ENCODE assay signal across 22 cellular contexts in genomic region chr22:28703436-28703835, GRCh38.
"Had no signal": no experiment of that assay in that cellular context is flagged by ENCODE, and none has a peak within 500 bp of the region (broad histone marks: within the 10 kb centered on the region; RNA-seq: fewer than 3 reads in every experiment).

No MANE protein-coding gene starts in this region.

- H3K4me3 Mint-ChIP-seq: activated T-helper 17 cell treated with anti-CD3 and anti-CD28 coated beads, Interleukin-2, amount 50 U/mL, for 72 hours; effector memory CD8-positive, alpha-beta T cell; nephron progenitor cell; stimulated activated naive CD8-positive, alpha-beta T cell treated with anti-CD3 and anti-CD28 coated beads, Interleukin-15, amount 100 ng/mL, for 72 hours had no signal

- H3K9me3 Mint-ChIP-seq: activated naive CD4-positive, alpha-beta T cell treated with anti-CD3 and anti-CD28 coated beads, Interleukin-2, amount 50 U/mL, for 72 hours; activated T-helper 17 cell treated with anti-CD3 and anti-CD28 coated beads, Interleukin-2, amount 50 U/mL, for 72 hours; effector memory CD8-positive, alpha-beta T cell; nephron progenitor cell; stimulated activated naive CD8-positive, alpha-beta T cell treated with anti-CD3 and anti-CD28 coated beads, Interleukin-15, amount 100 ng/mL, for 72 hours had no signal

- H3K9me3 ChIP-seq: adrenal gland, esophagus muscularis mucosa, gastroesophageal sphincter, pancreas, psoas muscle, tibial artery had no signal

- H3K4me1 ChIP-seq: adrenal gland, esophagus muscularis mucosa, gastroesophageal sphincter, pancreas, psoas muscle, tibial artery had no signal

- ATAC-seq: activated naive CD4-positive, alpha-beta T cell treated with anti-CD3 and anti-CD28 coated beads, Interleukin-2, amount 50 U/mL, for 72 hours; activated T-helper 17 cell treated with anti-CD3 and anti-CD28 coated beads, Interleukin-2, amount 50 U/mL, for 72 hours; effector memory CD8-positive, alpha-beta T cell; gastroesophageal sphincter; left cardiac atrium; pancreas; psoas muscle; right cardiac atrium; stimulated activated naive CD8-positive, alpha-beta T cell treated with anti-CD3 and anti-CD28 coated beads, Interleukin-15, amount 100 ng/mL, for 72 hours had no signal

- H3K4me3 ChIP-seq: adrenal gland, dorsolateral prefrontal cortex, esophagus muscularis mucosa, gastroesophageal sphincter, pancreas, psoas muscle, tibial artery had no signal

- H3K27ac Mint-ChIP-seq: activated naive CD4-positive, alpha-beta T cell treated with anti-CD3 and anti-CD28 coated beads, Interleukin-2, amount 50 U/mL, for 72 hours; activated T-helper 17 cell treated with anti-CD3 and anti-CD28 coated beads, Interleukin-2, amount 50 U/mL, for 72 hours; effector memory CD8-positive, alpha-beta T cell had no signal

- DNase-seq: activated T-cell treated with anti-CD3 and anti-CD28 coated beads, Interleukin-2, amount 50 U/mL, for 1 hour; adrenal gland; central memory CD4-positive, alpha-beta T cell; dorsolateral prefrontal cortex; effector memory CD8-positive, alpha-beta T cell; head of caudate nucleus; hypothalamus; islet precursor cell; left cardiac atrium; midbrain; nephron progenitor cell; pancreas; psoas muscle; right cardiac atrium; stimulated activated CD4-positive, alpha-beta T cell treated with anti-CD3 and anti-CD28 coated beads, Interleukin-1b, Interleukin-23, amount 100 ng/mL, for 48 hours; stimulated activated naive CD8-positive, alpha-beta T cell treated with anti-CD3 and anti-CD28 coated beads, Interleukin-15, amount 100 ng/mL, for 72 hours; tibial artery; WERI-Rb-1 had no signal

- H3K36me3 ChIP-seq: adrenal gland, esophagus muscularis mucosa, gastroesophageal sphincter, pancreas, tibial artery had no signal

- H3K4me1 Mint-ChIP-seq: activated T-helper 17 cell treated with anti-CD3 and anti-CD28 coated beads, Interleukin-2, amount 50 U/mL, for 72 hours; stimulated activated naive CD8-positive, alpha-beta T cell treated with anti-CD3 and anti-CD28 coated beads, Interleukin-15, amount 100 ng/mL, for 72 hours had no signal

- H3K27ac ChIP-seq: adrenal gland, dorsolateral prefrontal cortex, esophagus muscularis mucosa, gastroesophageal sphincter, pancreas, psoas muscle, tibial artery, WERI-Rb-1 had no signal

- H3K27me3 ChIP-seq: adrenal gland, dorsolateral prefrontal cortex, esophagus muscularis mucosa, gastroesophageal sphincter, pancreas, tibial artery had no signal

- H3K27me3 Mint-ChIP-seq: activated T-helper 17 cell treated with anti-CD3 and anti-CD28 coated beads, Interleukin-2, amount 50 U/mL, for 72 hours; effector memory CD8-positive, alpha-beta T cell; stimulated activated naive CD8-positive, alpha-beta T cell treated with anti-CD3 and anti-CD28 coated beads, Interleukin-15, amount 100 ng/mL, for 72 hours had no signal
